In genomic region chr3:151971194-151971771, GRCh38 we compare ENCODE assay signal across 20 cellular contexts.
A peak's percentile ranks its signal among the peaks of the same experiment; 100 is the strongest.
DNase-seq lines count a peak whose midpoint lies in the region; ATAC-seq, FAIRE-seq and TF ChIP-seq lines count a peak whose summit lies in the region.
"Had no signal": no experiment of that assay in that cellular context is flagged by ENCODE, and none has a peak within 500 bp of the region (broad histone marks: within the 10 kb centered on the region; RNA-seq: fewer than 3 reads in every experiment).

No MANE protein-coding gene starts in this region.

- no peaks in the 10 kb centered on the region for H3K36me3 Mint-ChIP-seq in activated T-helper 2 cell treated with anti-CD3 and anti-CD28 coated beads, Interferon-gamma antibody, Interleukin-2, Interleukin-4, amounts not matched to agents 10 μg/mL and 5 μg/mL and 100 μg/mL, durations not matched to agents 14 hours and 24 hours and 36 hours (ENCODE audit: low read depth)
- H3K36me3 Mint-ChIP-seq: CD8-positive, alpha-beta memory T cell had no signal

- H3K4me3 ChIP-seq in A549 (no peak overlapping the region), duodenal mucosa (ENCODE audit: low read depth in 1 of 2, low read length in 2 of 2) (peak overlapping the region; percentile 9 to 24), small intestine (ENCODE audit: low read depth in 1 of 2, low read length in 2 of 2) (no peak overlapping the region)

- FAIRE-seq in A549 (lab: Jason Lieb, UNC) (no peak), small intestine (lab: Jason Lieb, UNC) (no peak), GM19239 (lab: Jason Lieb, UNC) (no peak)
- FAIRE-seq: G401.6, HTR-8/SVneo had no signal

- H3K9me3 ChIP-seq in A549 (no peaks in the 10 kb centered on the region), duodenal mucosa (ENCODE audit: control insufficient read depth in 1 of 2, low read length in 2 of 2) (no peaks in the 10 kb centered on the region), small intestine (ENCODE audit: control insufficient read depth, low read depth) (no peaks in the 10 kb centered on the region)
- H3K9me3 ChIP-seq: SK-N-SH had no signal

- ATAC-seq in A549 = no peak; a peak in 1 of 6 replicates

- H3K4me2 ChIP-seq in A549 = peak overlapping the region; percentile 55
- H3K4me2 ChIP-seq: SK-N-SH had no signal

- H3K4me1 Mint-ChIP-seq in activated T-helper 2 cell treated with anti-CD3 and anti-CD28 coated beads, Interferon-gamma antibody, Interleukin-2, Interleukin-4, amounts not matched to agents 10 μg/mL and 5 μg/mL and 100 μg/mL, durations not matched to agents 14 hours and 24 hours and 36 hours (ENCODE audit: low read depth) = no peaks in the 10 kb centered on the region
- H3K4me1 Mint-ChIP-seq: CD8-positive, alpha-beta memory T cell had no signal

- TF ChIP-seq EP300 in A549 (IDR thresholded peaks at IDR 0.05) = no peak

- H3K27me3 Mint-ChIP-seq in activated T-helper 2 cell treated with anti-CD3 and anti-CD28 coated beads, Interferon-gamma antibody, Interleukin-2, Interleukin-4, amounts not matched to agents 10 μg/mL and 5 μg/mL and 100 μg/mL, durations not matched to agents 14 hours and 24 hours and 36 hours (ENCODE audit: low read depth) = peaks cover 15% of the 10 kb centered on the region

- H3K9ac ChIP-seq in duodenal mucosa (ENCODE audit: low read depth in 1 of 2, low read length in 2 of 2) = no peak overlapping the region
- H3K9ac ChIP-seq: SK-N-SH had no signal

- H3K27ac Mint-ChIP-seq in activated T-helper 2 cell treated with anti-CD3 and anti-CD28 coated beads, Interferon-gamma antibody, Interleukin-2, Interleukin-4, amounts not matched to agents 10 μg/mL and 5 μg/mL and 100 μg/mL, durations not matched to agents 14 hours and 24 hours and 36 hours = no peak overlapping the region
- H3K27ac Mint-ChIP-seq: CD8-positive, alpha-beta memory T cell had no signal

- intact Hi-C loops in activated T-helper 2 cell treated with anti-CD3 and anti-CD28 coated beads, Interferon-gamma antibody, Interleukin-2, Interleukin-4, amounts not matched to agents 10 μg/mL and 5 μg/mL and 100 μg/mL, durations not matched to agents 14 hours and 24 hours and 36 hours (cut with micrococcal nuclease) = no loop called here

- no peak for TF ChIP-seq POLR2A in A549 (IDR thresholded peaks at IDR 0.05; ENCODE audit: low read length)

- DNase-seq in A549 (ENCODE audit: low read depth in 1 of 2, low spot score in 1 of 2) (no peak), NCI-H69 (lab: John Stamatoyannopoulos, UW) (peak; percentile 53), small intestine (peak; percentile 75), GM19239 (ENCODE audit: insufficient read length, low spot score) (no peak)
- DNase-seq in activated T-helper 2 cell treated with anti-CD3 and anti-CD28 coated beads, Interferon-gamma antibody, Interleukin-2, Interleukin-4, amounts not matched to agents 10 μg/mL and 5 μg/mL and 100 μg/mL, durations not matched to agents 14 hours and 24 hours and 36 hours (ENCODE audit: low spot score) = no peak
- no peak for DNase-seq in effector CD4-positive, alpha-beta T cell
- DNase-seq: ACHN; C1 segment of cervical spinal cord; CD8-positive, alpha-beta memory T cell; H7; IMR-90; NCI-H2171 treated with DMSO at 0.1 percent for 48 hours; NCI-H446 treated with DMSO at 0.1 percent for 48 hours; NK-92 treated with Interleukin-12 subunit alpha and Interleukin-12 subunit beta, amount 100 ng/mL, for 24 hours; SHP77; SK-N-SH had no signal

- H3K27me3 ChIP-seq in duodenal mucosa (ENCODE audit: control insufficient read depth in 1 of 2, insufficient read depth in 2 of 2, low read length in 2 of 2) (no peaks in the 10 kb centered on the region), small intestine (ENCODE audit: control insufficient read depth in 2 of 2, insufficient read depth in 2 of 2, low read length in 2 of 2) (no peaks in the 10 kb centered on the region)

- H3K4me3 Mint-ChIP-seq in activated T-helper 2 cell treated with anti-CD3 and anti-CD28 coated beads, Interferon-gamma antibody, Interleukin-2, Interleukin-4, amounts not matched to agents 10 μg/mL and 5 μg/mL and 100 μg/mL, durations not matched to agents 14 hours and 24 hours and 36 hours (ENCODE audit: low read depth) = no peak overlapping the region
- H3K4me3 Mint-ChIP-seq: CD8-positive, alpha-beta memory T cell had no signal

- POLR2A ChIA-PET in A549 (lab: Yijun Ruan, JAX) = no interaction called here

- no peak for TF ChIP-seq CTCF in A549 (IDR thresholded peaks at IDR 0.05)

- CTCF ChIA-PET in A549 (lab: Yijun Ruan, JAX) = no interaction called here

- H3K9me3 Mint-ChIP-seq in activated T-helper 2 cell treated with anti-CD3 and anti-CD28 coated beads, Interferon-gamma antibody, Interleukin-2, Interleukin-4, amounts not matched to agents 10 μg/mL and 5 μg/mL and 100 μg/mL, durations not matched to agents 14 hours and 24 hours and 36 hours = no peaks in the 10 kb centered on the region

- H3K27ac ChIP-seq in A549 = peak overlapping the region in 1 of 2 experiments; percentile 42; a peak in 1 of 6 replicates
- no peak overlapping the region for H3K27ac ChIP-seq in duodenal mucosa (ENCODE audit: low read depth, low read length)
- peak overlapping the region in 1 of 2 donors; percentile 15 for H3K27ac ChIP-seq in small intestine (ENCODE audit: low read depth in 1 of 2, low read length in 1 of 2)
- H3K27ac ChIP-seq: HL-60 had no signal

- no peaks in the 10 kb centered on the region for H3K36me3 ChIP-seq in duodenal mucosa (ENCODE audit: control insufficient read depth in 1 of 2, insufficient read depth in 2 of 2, low read length in 2 of 2)
- no peaks in the 10 kb centered on the region for H3K36me3 ChIP-seq in small intestine (ENCODE audit: control insufficient read depth in 2 of 2, insufficient read depth in 2 of 2, low read length in 2 of 2)

- no peak for TF ChIP-seq RAD21 in A549 (conservative IDR thresholded peaks at IDR 0.05 in 1 of 2, IDR thresholded peaks at IDR 0.05 in 1 of 2)

- H3K4me1 ChIP-seq in A549 (peaks cover 54% of the 10 kb centered on the region), duodenal mucosa (ENCODE audit: control insufficient read depth in 1 of 2, insufficient read depth in 2 of 2, low read length in 2 of 2) (peaks cover 17 to 22% of the 10 kb centered on the region in 2 donors), small intestine (ENCODE audit: control insufficient read depth in 2 of 2, insufficient read depth in 1 of 2, low read depth in 1 of 2, low read length in 1 of 2) (peaks cover 2 to 4% of the 10 kb centered on the region in 2 donors)

TF ChIP-seq in A549, 52 proteins besides CTCF, POLR2A, EP300 and RAD21:
- TF ChIP-seq JUNB (IDR thresholded peaks at IDR 0.05) = no peak
- no peak for TF ChIP-seq EHF (CRISPR knock-in tag; IDR thresholded peaks at IDR 0.05)
- TF ChIP-seq HEYL (CRISPR knock-in tag; IDR thresholded peaks at IDR 0.05) = no peak
- no peak for TF ChIP-seq MAFK (IDR thresholded peaks at IDR 0.05; ENCODE audit: partially characterized antibody)
- no peak for TF ChIP-seq ELK1 (IDR thresholded peaks at IDR 0.05; ENCODE audit: low read depth, low read length)
- no peak for TF ChIP-seq MAZ (IDR thresholded peaks at IDR 0.05; ENCODE audit: borderline replicate concordance, low read depth, low read length)
- no peak for TF ChIP-seq CHD2 (IDR thresholded peaks at IDR 0.05; ENCODE audit: low read length, partially characterized antibody)
- TF ChIP-seq KDM1A (IDR thresholded peaks at IDR 0.05; ENCODE audit: low read depth) = no peak
- TF ChIP-seq NR3C1 (IDR thresholded peaks at IDR 0.05) = no peak
- TF ChIP-seq ATOH8 (CRISPR knock-in tag; IDR thresholded peaks at IDR 0.05; ENCODE audit: low read depth) = no peak
- no peak for TF ChIP-seq ESRRA (IDR thresholded peaks at IDR 0.05; ENCODE audit: borderline replicate concordance, low read length)

Comparison
In these comparisons a context has a peak if more than half of its experiments do, and no peak if none do; other contexts are left out.
1. DNase-seq: peak in NCI-H69 (single experiment) and small intestine (single experiment); none in A549 (0 of 2), activated T-helper 2 cell treated with anti-CD3 and anti-CD28 coated beads, Interferon-gamma antibody, Interleukin-2, Interleukin-4, amounts not matched to agents 10 μg/mL and 5 μg/mL and 100 μg/mL, durations not matched to agents 14 hours and 24 hours and 36 hours (single experiment), GM19239 (single experiment) and effector CD4-positive, alpha-beta T cell (single experiment).
2. H3K4me3 ChIP-seq: peak in duodenal mucosa (2 of 2); none in A549 (single experiment) and small intestine (0 of 2).